Comparison of ENCODE assay signal across 12 cellular contexts in the genomic region with DNA sequence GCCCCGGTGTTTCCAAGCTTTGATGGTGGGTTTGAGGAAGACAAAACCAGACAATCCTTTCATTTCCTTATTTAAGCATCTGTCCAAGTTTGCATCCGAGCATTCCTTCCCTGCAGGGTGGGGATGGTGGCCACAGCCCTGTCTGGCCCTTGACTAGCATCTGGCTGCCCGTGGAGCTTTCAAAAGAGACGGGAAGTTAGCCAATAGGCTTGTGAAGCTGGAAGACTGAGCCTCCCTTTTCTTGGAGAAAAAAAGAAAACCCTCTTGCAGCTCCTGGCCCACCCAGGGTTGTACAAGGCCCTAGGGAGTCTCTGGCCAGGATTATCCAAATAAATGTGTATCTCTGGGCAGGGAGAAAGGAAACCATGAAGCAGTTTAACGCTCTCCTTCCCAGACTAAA.
DNase-seq lines count a peak whose midpoint lies in the region; ATAC-seq and TF ChIP-seq lines count a peak whose summit lies in the region.
"Had no signal": no experiment of that assay in that cellular context is flagged by ENCODE, and none has a peak within 500 bp of the region (broad histone marks: within the 10 kb centered on the region; RNA-seq: fewer than 3 reads in every experiment).

No MANE protein-coding gene starts in this region.

- CTCF ChIA-PET in Caco-2 (lab: Charles Lee) = interaction anchor here (1.5 kb wide), 1 partner anchor 15 kb away, joined by 4 read pairs; no protein-coding TSS in a partner anchor
- CTCF ChIA-PET in RWPE1 (lab: Yijun Ruan, JAX) = no interaction called here
- CTCF ChIA-PET in CD8-positive, alpha-beta memory T cell (lab: Charles Lee) = no interaction called here

- H3K4me3 ChIP-seq in Caco-2 (ENCODE audit: low read depth, low read length) (no peak overlapping the region), fibroblast of the aortic adventitia (ENCODE audit: low read depth, low read length) (no peak overlapping the region), sigmoid colon (no peak overlapping the region)
- H3K4me3 ChIP-seq in CD8-positive, alpha-beta memory T cell (ENCODE audit: low read length) = no peak overlapping the region

- no TSS peak for BruUV-seq in Caco-2 (replicated peaks; lab: Mats Ljungman, UMichigan)

- peak overlapping the region; percentile 18 for H3K27ac Mint-ChIP-seq in Caco-2 (ENCODE audit: unreplicated experiment)
- peak overlapping the region in 1 of 8 donors; percentile 54 for H3K27ac Mint-ChIP-seq in CD8-positive, alpha-beta memory T cell
- H3K27ac Mint-ChIP-seq: activated naive CD8-positive, alpha-beta T cell treated with anti-CD3 and anti-CD28 coated beads, Interleukin-2, amount 10 ng/mL, durations not matched to agents 7 days and 5 days had no signal

- no peaks in the 10 kb centered on the region for H3K9me3 Mint-ChIP-seq in Caco-2 (ENCODE audit: unreplicated experiment)
- H3K9me3 Mint-ChIP-seq in CD8-positive, alpha-beta memory T cell = no peaks in the 10 kb centered on the region

- DNase-seq in Caco-2 = no peak
- DNase-seq in RWPE1 (ENCODE audit: low spot score) = no peak
- peak; percentile 98 for DNase-seq in fibroblast of the aortic adventitia (ENCODE audit: low read depth)
- peak; percentile 81 for DNase-seq in sigmoid colon
- DNase-seq in stimulated activated CD4-positive, alpha-beta T cell treated with anti-CD3 and anti-CD28 coated beads, Interleukin-4, amount 100 ng/mL, for 1 hour = no peak
- no peak for DNase-seq in CD8-positive, alpha-beta memory T cell
- no peak for DNase-seq in retina
- DNase-seq: activated CD4-positive, CD25-positive, alpha-beta regulatory T cell; activated naive CD8-positive, alpha-beta T cell treated with anti-CD3 and anti-CD28 coated beads, Interleukin-2, amount 10 ng/mL, durations not matched to agents 7 days and 5 days; PC-3; stimulated activated CD4-positive, alpha-beta T cell treated with anti-CD3 and anti-CD28 coated beads, Interleukin-2, amount 100 ng/mL, for 48 hours had no signal

- no peak overlapping the region for H3K4me3 Mint-ChIP-seq in Caco-2 (ENCODE audit: unreplicated experiment)
- no peak overlapping the region for H3K4me3 Mint-ChIP-seq in CD8-positive, alpha-beta memory T cell
- H3K4me3 Mint-ChIP-seq: activated naive CD8-positive, alpha-beta T cell treated with anti-CD3 and anti-CD28 coated beads, Interleukin-2, amount 10 ng/mL, durations not matched to agents 7 days and 5 days had no signal

- intact Hi-C loops in Caco-2 (cut with micrococcal nuclease; ENCODE audit: unreplicated experiment) = no loop called here
- intact Hi-C loops in sigmoid colon (cut with DNase I) = no loop called here

- TF ChIP-seq CTCF in Caco-2 (IDR thresholded peaks at IDR 0.05; ENCODE audit: insufficient read depth in 1 of 2, low read depth in 1 of 2, low read length in 1 of 2, severe bottlenecking in 1 of 2, unreplicated experiment in 1 of 2) (no peak), RWPE1 (conservative IDR thresholded peaks at IDR 0.05; ENCODE audit: low read depth) (no peak), fibroblast of the aortic adventitia (IDR thresholded peaks at IDR 0.05; ENCODE audit: insufficient read depth, low read length) (no peak), sigmoid colon (IDR thresholded peaks at IDR 0.05) (no peak)

- H3K27ac ChIP-seq in RWPE1 = peak overlapping the region; percentile 63
- peak overlapping the region; percentile 61 to 96 (median 82) for H3K27ac ChIP-seq in sigmoid colon
- H3K27ac ChIP-seq in CD8-positive, alpha-beta memory T cell (ENCODE audit: low read depth, low read length) = no peak overlapping the region

- no peak for TF ChIP-seq POLR2A in sigmoid colon (IDR thresholded peaks at IDR 0.05)

- H3K36me3 ChIP-seq in Caco-2 (ENCODE audit: control insufficient read depth, insufficient read depth, low read length) (peaks cover 5% of the 10 kb centered on the region), sigmoid colon (peaks cover 0 to 2% (median 0%) of the 10 kb centered on the region in 4 donors)
- H3K36me3 ChIP-seq in CD8-positive, alpha-beta memory T cell (ENCODE audit: insufficient read depth, low read length) = no peaks in the 10 kb centered on the region

- TF ChIP-seq EP300 in sigmoid colon (IDR thresholded peaks at IDR 0.05) = no peak

- H3K27me3 ChIP-seq in Caco-2 (replicated peaks; ENCODE audit: control insufficient read depth, insufficient read depth, low read length) = no peaks in the 10 kb centered on the region
- H3K27me3 ChIP-seq in sigmoid colon = no peaks in the 10 kb centered on the region
- no peaks in the 10 kb centered on the region for H3K27me3 ChIP-seq in CD8-positive, alpha-beta memory T cell (ENCODE audit: insufficient read depth, low read length, poor library complexity, severe bottlenecking)

- peaks cover 55% of the 10 kb centered on the region for H3K36me3 Mint-ChIP-seq in Caco-2 (ENCODE audit: insufficient read depth, unreplicated experiment)
- H3K36me3 Mint-ChIP-seq in CD8-positive, alpha-beta memory T cell = peaks cover 0 to 3% (median 0%) of the 10 kb centered on the region in 3 donors

- peaks cover 47% of the 10 kb centered on the region for H3K4me1 Mint-ChIP-seq in Caco-2 (ENCODE audit: low read depth, unreplicated experiment)
- peaks cover 13 to 28% (median 15%) of the 10 kb centered on the region in 3 donors for H3K4me1 Mint-ChIP-seq in CD8-positive, alpha-beta memory T cell

- WGBS in sigmoid colon, 2 donors = 66 to 74% methylated on average over 5 of the region's 5 CpGs

- POLR2A ChIA-PET in Caco-2 (lab: Charles Lee) (no interaction called here), RWPE1 (lab: Yijun Ruan, JAX; ENCODE audit: low non-redundant PET) (no interaction called here)
- POLR2A ChIA-PET in CD8-positive, alpha-beta memory T cell (lab: Charles Lee) = no interaction called here

- no peaks in the 10 kb centered on the region for H3K27me3 Mint-ChIP-seq in Caco-2 (ENCODE audit: insufficient read depth, unreplicated experiment)
- no peaks in the 10 kb centered on the region for H3K27me3 Mint-ChIP-seq in CD8-positive, alpha-beta memory T cell
- H3K27me3 Mint-ChIP-seq: activated naive CD8-positive, alpha-beta T cell treated with anti-CD3 and anti-CD28 coated beads, Interleukin-2, amount 10 ng/mL, durations not matched to agents 7 days and 5 days had no signal

- H3K9me3 ChIP-seq in Caco-2 = no peaks in the 10 kb centered on the region
- H3K9me3 ChIP-seq in sigmoid colon = no peaks in the 10 kb centered on the region
- H3K9me3 ChIP-seq in CD8-positive, alpha-beta memory T cell (ENCODE audit: low read length) = no peaks in the 10 kb centered on the region

- ATAC-seq in GM18907 (IDR thresholded peaks at IDR 0.05; ENCODE audit: unreplicated experiment) = no peak
- ATAC-seq: PC-3 had no signal

- peaks cover 67% of the 10 kb centered on the region for H3K4me1 ChIP-seq in Caco-2
- peaks cover 0 to 61% (median 47%) of the 10 kb centered on the region in 4 donors for H3K4me1 ChIP-seq in sigmoid colon
- no peaks in the 10 kb centered on the region for H3K4me1 ChIP-seq in CD8-positive, alpha-beta memory T cell (ENCODE audit: insufficient read depth, low read length)

Comparison
In these comparisons a context has a peak if more than half of its experiments do, and no peak if none do; other contexts are left out.
1. DNase-seq: peak in fibroblast of the aortic adventitia (single experiment) and sigmoid colon (single experiment); none in Caco-2 (0 of 2), RWPE1 (single experiment), stimulated activated CD4-positive, alpha-beta T cell treated with anti-CD3 and anti-CD28 coated beads, Interleukin-4, amount 100 ng/mL, for 1 hour (single experiment), CD8-positive, alpha-beta memory T cell (0 of 5) and retina (single experiment).